Comparison of ENCODE assay signal across 18 cellular contexts in the genomic region with DNA sequence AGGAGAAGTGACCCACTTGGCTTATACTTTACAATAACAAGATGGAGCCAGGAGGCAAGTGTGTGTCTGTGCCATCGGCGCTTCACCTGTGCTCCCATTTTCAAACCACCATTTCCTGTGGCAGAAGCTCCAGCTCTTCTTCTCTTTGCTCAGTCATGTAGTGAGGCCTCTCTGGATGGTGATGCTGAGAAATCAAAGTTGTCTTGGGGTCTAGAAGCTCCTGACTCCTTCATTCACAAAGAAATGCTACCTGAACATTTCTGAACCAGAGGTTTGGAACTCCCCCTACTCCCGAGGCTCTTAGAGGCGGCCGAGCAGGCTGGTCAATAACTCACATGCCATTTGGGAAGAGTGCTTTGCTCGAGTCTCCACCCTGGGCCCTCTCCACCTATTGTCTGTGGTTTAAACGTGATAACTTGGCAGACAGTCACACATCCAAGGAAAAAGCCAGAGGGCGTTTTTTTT. TPM values are rescaled to one million over a fixed set of nuclear protein-coding genes. Genes with fewer than 3 reads are reported as not detected.
DNase-seq lines count a peak whose midpoint lies in the region; ATAC-seq and TF ChIP-seq lines count a peak whose summit lies in the region.
"Had no signal": no experiment of that assay in that cellular context is flagged by ENCODE, and none has a peak within 500 bp of the region (broad histone marks: within the 10 kb centered on the region; RNA-seq: fewer than 3 reads in every experiment).

No MANE protein-coding gene starts in this region.

- ATAC-seq in CD8-positive, alpha-beta T cell = peak; percentile 41
- no peak for ATAC-seq in activated T-helper 17 cell treated with anti-CD3 and anti-CD28 coated beads, Interleukin-2, amount 50 U/mL, for 72 hours (replicated peaks)
- no peak for ATAC-seq in natural killer cell treated with Interleukin-12 subunit alpha and Interleukin-12 subunit beta and Interleukin-15 and Interleukin-18, amount 100 ng/mL, for 72 hours
- no peak for ATAC-seq in HG03439 (IDR thresholded peaks at IDR 0.05; ENCODE audit: unreplicated experiment)

- no peaks in the 10 kb centered on the region for H3K9me3 ChIP-seq in CD8-positive, alpha-beta T cell (ENCODE audit: low read length)
- H3K9me3 ChIP-seq: mucosa of descending colon had no signal

- H3K27ac Mint-ChIP-seq in CD8-positive, alpha-beta T cell = peak overlapping the region; percentile 97
- H3K27ac Mint-ChIP-seq in IgD-negative memory B cell = peak overlapping the region in 2 of 3 donors; percentile 11 to 87
- H3K27ac Mint-ChIP-seq in activated T-helper 17 cell treated with anti-CD3 and anti-CD28 coated beads, Interleukin-2, amount 50 U/mL, for 72 hours = peak overlapping the region; percentile 98
- peak overlapping the region; percentile 95 to 96 for H3K27ac Mint-ChIP-seq in natural killer cell treated with Interleukin-12 subunit alpha and Interleukin-12 subunit beta and Interleukin-15 and Interleukin-18, amount 100 ng/mL, for 72 hours
- H3K27ac Mint-ChIP-seq: H9 had no signal

- DNase-seq in CD8-positive, alpha-beta T cell = peak in 3 of 7 experiments; percentile 32 to 63 (median 44)
- no peak for DNase-seq in natural killer cell treated with Interleukin-12 subunit alpha and Interleukin-12 subunit beta and Interleukin-15 and Interleukin-18, amount 100 ng/mL, for 72 hours (ENCODE audit: low spot score)
- DNase-seq in H7 (no peak), GF-D8 (lab: John Stamatoyannopoulos, UW) (no peak)
- no peak for DNase-seq in activated CD4-positive, CD25-positive, alpha-beta regulatory T cell (lab: John Stamatoyannopoulos, UW)
- DNase-seq: C1 segment of cervical spinal cord, erythroblast, glutamatergic neuron, H9, NCI-H1417 treated with DMSO at 0.1 percent for 48 hours, NCI-H446, OCI-M1, posterior cingulate gyrus had no signal

- no peaks in the 10 kb centered on the region for H3K27me3 Mint-ChIP-seq in CD8-positive, alpha-beta T cell (ENCODE audit: low read depth)
- H3K27me3 Mint-ChIP-seq in IgD-negative memory B cell = peaks cover 3% of the 10 kb centered on the region
- no peaks in the 10 kb centered on the region for H3K27me3 Mint-ChIP-seq in activated T-helper 17 cell treated with anti-CD3 and anti-CD28 coated beads, Interleukin-2, amount 50 U/mL, for 72 hours
- peaks cover 0 to 5% of the 10 kb centered on the region in 2 donors for H3K27me3 Mint-ChIP-seq in natural killer cell treated with Interleukin-12 subunit alpha and Interleukin-12 subunit beta and Interleukin-15 and Interleukin-18, amount 100 ng/mL, for 72 hours

- H3K4me3 Mint-ChIP-seq in CD8-positive, alpha-beta T cell = peak overlapping the region; percentile 76
- H3K4me3 Mint-ChIP-seq in IgD-negative memory B cell = peak overlapping the region in 2 of 4 donors; percentile 20 to 71
- H3K4me3 Mint-ChIP-seq in activated T-helper 17 cell treated with anti-CD3 and anti-CD28 coated beads, Interleukin-2, amount 50 U/mL, for 72 hours = peak overlapping the region; percentile 79
- peak overlapping the region; percentile 90 for H3K4me3 Mint-ChIP-seq in natural killer cell treated with Interleukin-12 subunit alpha and Interleukin-12 subunit beta and Interleukin-15 and Interleukin-18, amount 100 ng/mL, for 72 hours
- H3K4me3 Mint-ChIP-seq: H9 had no signal

- CTCF ChIA-PET in CD8-positive, alpha-beta T cell (lab: Charles Lee) = interaction anchor here (0.7 to 10.0 kb wide), 10 partner anchors 10 to 208 kb away, joined by 3 to 75 read pairs (median 6); partner anchors contain the start of gene SLAMF1

- no peaks in the 10 kb centered on the region for H3K9me3 Mint-ChIP-seq in CD8-positive, alpha-beta T cell
- H3K9me3 Mint-ChIP-seq in IgD-negative memory B cell = peaks cover 0 to 1% (median 1%) of the 10 kb centered on the region in 3 donors
- H3K9me3 Mint-ChIP-seq in activated T-helper 17 cell treated with anti-CD3 and anti-CD28 coated beads, Interleukin-2, amount 50 U/mL, for 72 hours = no peaks in the 10 kb centered on the region
- peaks cover 3% of the 10 kb centered on the region for H3K9me3 Mint-ChIP-seq in natural killer cell treated with Interleukin-12 subunit alpha and Interleukin-12 subunit beta and Interleukin-15 and Interleukin-18, amount 100 ng/mL, for 72 hours
- H3K9me3 Mint-ChIP-seq: H9 had no signal

- POLR2A ChIA-PET in CD8-positive, alpha-beta T cell (lab: Charles Lee) = interaction anchor here (0.6 to 1.7 kb wide), 17 partner anchors 9 to 410 kb away, joined by 3 to 11 read pairs (median 3); partner anchors contain the start of genes SLAMF1 and TSTD1

- H3K27ac ChIP-seq in CD8-positive, alpha-beta T cell (ENCODE audit: low read depth, low read length) = peak overlapping the region; percentile 95

- TF ChIP-seq CTCF in CD8-positive, alpha-beta T cell (IDR thresholded peaks at IDR 0.05) = no peak

- peaks cover 27% of the 10 kb centered on the region for H3K36me3 Mint-ChIP-seq in CD8-positive, alpha-beta T cell
- H3K36me3 Mint-ChIP-seq in IgD-negative memory B cell = peaks cover 4% of the 10 kb centered on the region
- peaks cover 100% of the 10 kb centered on the region for H3K36me3 Mint-ChIP-seq in activated T-helper 17 cell treated with anti-CD3 and anti-CD28 coated beads, Interleukin-2, amount 50 U/mL, for 72 hours (ENCODE audit: low read depth)
- H3K36me3 Mint-ChIP-seq in natural killer cell treated with Interleukin-12 subunit alpha and Interleukin-12 subunit beta and Interleukin-15 and Interleukin-18, amount 100 ng/mL, for 72 hours = peaks cover 42% of the 10 kb centered on the region

- H3K4me1 ChIP-seq in CD8-positive, alpha-beta T cell (ENCODE audit: insufficient read depth, low read length) = peaks cover 85% of the 10 kb centered on the region

- no peaks in the 10 kb centered on the region for H3K27me3 ChIP-seq in CD8-positive, alpha-beta T cell (ENCODE audit: insufficient read depth, low read length)
- H3K27me3 ChIP-seq in H7 (ENCODE audit: control insufficient read depth, insufficient read depth, low read length) = no peaks in the 10 kb centered on the region

- H3K4me1 Mint-ChIP-seq in CD8-positive, alpha-beta T cell (ENCODE audit: low read depth) = peaks cover 99% of the 10 kb centered on the region
- H3K4me1 Mint-ChIP-seq in IgD-negative memory B cell = peaks cover 52 to 67% (median 61%) of the 10 kb centered on the region in 3 donors
- peaks cover 65% of the 10 kb centered on the region for H3K4me1 Mint-ChIP-seq in activated T-helper 17 cell treated with anti-CD3 and anti-CD28 coated beads, Interleukin-2, amount 50 U/mL, for 72 hours
- H3K4me1 Mint-ChIP-seq in natural killer cell treated with Interleukin-12 subunit alpha and Interleukin-12 subunit beta and Interleukin-15 and Interleukin-18, amount 100 ng/mL, for 72 hours (ENCODE audit: low read depth in 2 of 2) = peaks cover 73 to 84% of the 10 kb centered on the region in 2 donors

- intact Hi-C loops in CD8-positive, alpha-beta T cell (cut with DNase I, micrococcal nuclease) = loop anchor here (1.0 to 2.0 kb wide), 4 partner anchors 9 to 84 kb away; partner anchors contain the start of gene CD48 (in 1 of the 2)

- no peaks in the 10 kb centered on the region for H3K36me3 ChIP-seq in CD8-positive, alpha-beta T cell (ENCODE audit: insufficient read depth, low read length)
- H3K36me3 ChIP-seq in H7 (replicated peaks; ENCODE audit: control insufficient read depth, insufficient read depth, low read length) = no peaks in the 10 kb centered on the region

- H3K4me3 ChIP-seq in CD8-positive, alpha-beta T cell (ENCODE audit: low read depth, low read length) = peak overlapping the region; percentile 38
- no peak overlapping the region for H3K4me3 ChIP-seq in H7 (ENCODE audit: insufficient read depth, low read depth, low read length)
- H3K4me3 ChIP-seq: mucosa of descending colon had no signal

RNA-seq across cellular contexts. Expression of gene SLAMF1, which starts 18.0 kb away (rescaled TPM):
- total RNA-seq in CD8-positive, alpha-beta T cell = 10 to 100 TPM; 12.8 to 18.6 TPM
- polyA plus RNA-seq in IgD-negative memory B cell = 17.2 TPM
- total RNA-seq in activated T-helper 17 cell treated with anti-CD3 and anti-CD28 coated beads, Interleukin-2, amount 50 U/mL, for 72 hours = 100 to 1,000 TPM; 121 to 186 TPM
- 10 to 100 TPM; 52.1 to 86.2 TPM for total RNA-seq in natural killer cell treated with Interleukin-12 subunit alpha and Interleukin-12 subunit beta and Interleukin-15 and Interleukin-18, amount 100 ng/mL, for 72 hours
- not detected in 2 replicates for total RNA-seq in H7 (2014; rRNA removed; shearing (Covaris generic))
- total RNA-seq: cerebellum, H9 had no signal

RNA-seq across cellular contexts. Expression of gene CD84, which starts 49.5 kb away (rescaled TPM):
- total RNA-seq in CD8-positive, alpha-beta T cell = 10 to 100 TPM; 28.3 to 31.7 TPM
- 8.7 TPM for polyA plus RNA-seq in IgD-negative memory B cell
- total RNA-seq in activated T-helper 17 cell treated with anti-CD3 and anti-CD28 coated beads, Interleukin-2, amount 50 U/mL, for 72 hours = 10 to 100 TPM; 15.7 to 37.3 TPM
- 10 to 100 TPM in 1 of 2 donors, 1 to 10 TPM in 1; 3.8 to 13.4 TPM for total RNA-seq in natural killer cell treated with Interleukin-12 subunit alpha and Interleukin-12 subunit beta and Interleukin-15 and Interleukin-18, amount 100 ng/mL, for 72 hours
- total RNA-seq in H7 (2014; rRNA removed; shearing (Covaris generic)) = not detected in 2 replicates
- total RNA-seq: H9 had no signal

Comparison
In these comparisons a context has a peak if more than half of its experiments do, and no peak if none do; other contexts are left out.
1. RNA of gene SLAMF1, which starts 18.0 kb away (total RNA-seq): 121 to 186 TPM in activated T-helper 17 cell treated with anti-CD3 and anti-CD28 coated beads, Interleukin-2, amount 50 U/mL, for 72 hours, 52.1 to 86.2 TPM in natural killer cell treated with Interleukin-12 subunit alpha and Interleukin-12 subunit beta and Interleukin-15 and Interleukin-18, amount 100 ng/mL, for 72 hours and 12.8 to 18.6 TPM in CD8-positive, alpha-beta T cell; not detected in H7; every median in the first group is over 10 times any median in the second.
2. Peak in every context shown above with its lines, with median percentiles within 50 percentile points of each other: H3K27ac Mint-ChIP-seq.